In the genomic region with DNA sequence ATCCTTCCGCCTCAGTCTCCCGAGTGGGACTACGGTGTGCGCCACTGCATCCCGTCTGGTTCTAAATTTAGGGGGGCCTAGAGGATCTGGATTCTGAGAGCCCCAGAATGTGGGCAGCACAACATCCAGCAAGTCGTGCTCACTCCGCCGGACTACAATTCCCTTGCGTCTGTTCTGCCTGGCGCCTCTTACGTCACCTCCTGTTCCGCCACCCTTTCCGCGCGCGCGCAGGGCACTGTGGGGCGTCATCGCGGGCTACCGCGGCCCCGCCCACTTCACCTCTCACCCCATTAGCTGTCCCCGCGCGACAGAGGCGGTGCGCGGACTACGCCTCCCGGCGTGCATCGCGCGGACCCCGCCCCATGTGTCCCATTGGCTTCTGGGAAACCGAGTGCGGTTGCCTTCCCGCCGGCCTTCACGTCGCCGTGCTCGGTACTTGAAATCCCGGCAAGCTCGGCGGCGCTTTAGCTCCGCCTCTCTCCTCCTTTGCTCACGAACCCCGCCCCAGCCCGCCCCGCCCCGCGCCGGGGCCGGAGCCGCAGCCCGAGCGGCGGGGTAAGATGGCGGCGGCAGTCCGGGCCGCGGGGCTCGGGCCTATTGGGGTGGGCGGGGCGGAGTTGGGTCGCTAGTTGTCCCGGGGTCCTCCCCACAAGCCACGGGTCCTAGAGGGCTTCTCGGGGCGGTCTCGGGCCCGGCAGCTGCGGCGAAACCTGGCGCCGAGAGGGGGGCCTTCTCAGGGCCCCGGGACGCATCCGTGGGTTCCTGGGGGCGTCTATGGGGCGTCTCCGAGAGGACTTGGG, we compare ENCODE assay signal across 1 cellular context.
A peak's percentile ranks its signal among the peaks of the same experiment; 100 is the strongest.
TF ChIP-seq lines count a peak whose summit lies in the region.

A gene with protein sequence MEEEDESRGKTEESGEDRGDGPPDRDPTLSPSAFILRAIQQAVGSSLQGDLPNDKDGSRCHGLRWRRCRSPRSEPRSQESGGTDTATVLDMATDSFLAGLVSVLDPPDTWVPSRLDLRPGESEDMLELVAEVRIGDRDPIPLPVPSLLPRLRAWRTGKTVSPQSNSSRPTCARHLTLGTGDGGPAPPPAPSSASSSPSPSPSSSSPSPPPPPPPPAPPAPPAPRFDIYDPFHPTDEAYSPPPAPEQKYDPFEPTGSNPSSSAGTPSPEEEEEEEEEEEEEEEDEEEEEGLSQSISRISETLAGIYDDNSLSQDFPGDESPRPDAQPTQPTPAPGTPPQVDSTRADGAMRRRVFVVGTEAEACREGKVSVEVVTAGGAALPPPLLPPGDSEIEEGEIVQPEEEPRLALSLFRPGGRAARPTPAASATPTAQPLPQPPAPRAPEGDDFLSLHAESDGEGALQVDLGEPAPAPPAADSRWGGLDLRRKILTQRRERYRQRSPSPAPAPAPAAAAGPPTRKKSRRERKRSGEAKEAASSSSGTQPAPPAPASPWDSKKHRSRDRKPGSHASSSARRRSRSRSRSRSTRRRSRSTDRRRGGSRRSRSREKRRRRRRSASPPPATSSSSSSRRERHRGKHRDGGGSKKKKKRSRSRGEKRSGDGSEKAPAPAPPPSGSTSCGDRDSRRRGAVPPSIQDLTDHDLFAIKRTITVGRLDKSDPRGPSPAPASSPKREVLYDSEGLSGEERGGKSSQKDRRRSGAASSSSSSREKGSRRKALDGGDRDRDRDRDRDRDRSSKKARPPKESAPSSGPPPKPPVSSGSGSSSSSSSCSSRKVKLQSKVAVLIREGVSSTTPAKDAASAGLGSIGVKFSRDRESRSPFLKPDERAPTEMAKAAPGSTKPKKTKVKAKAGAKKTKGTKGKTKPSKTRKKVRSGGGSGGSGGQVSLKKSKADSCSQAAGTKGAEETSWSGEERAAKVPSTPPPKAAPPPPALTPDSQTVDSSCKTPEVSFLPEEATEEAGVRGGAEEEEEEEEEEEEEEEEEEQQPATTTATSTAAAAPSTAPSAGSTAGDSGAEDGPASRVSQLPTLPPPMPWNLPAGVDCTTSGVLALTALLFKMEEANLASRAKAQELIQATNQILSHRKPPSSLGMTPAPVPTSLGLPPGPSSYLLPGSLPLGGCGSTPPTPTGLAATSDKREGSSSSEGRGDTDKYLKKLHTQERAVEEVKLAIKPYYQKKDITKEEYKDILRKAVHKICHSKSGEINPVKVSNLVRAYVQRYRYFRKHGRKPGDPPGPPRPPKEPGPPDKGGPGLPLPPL (plus strand): TSS at position 522 of the 800 bp plus-strand sequence. CDS start 2,818 bp downstream, outside the sequence.

TF ChIP-seq in SK-N-SH, 30 proteins besides CTCF, POLR2A, EP300 and RAD21 (continued from another document):
- TF ChIP-seq, protein P1, sequence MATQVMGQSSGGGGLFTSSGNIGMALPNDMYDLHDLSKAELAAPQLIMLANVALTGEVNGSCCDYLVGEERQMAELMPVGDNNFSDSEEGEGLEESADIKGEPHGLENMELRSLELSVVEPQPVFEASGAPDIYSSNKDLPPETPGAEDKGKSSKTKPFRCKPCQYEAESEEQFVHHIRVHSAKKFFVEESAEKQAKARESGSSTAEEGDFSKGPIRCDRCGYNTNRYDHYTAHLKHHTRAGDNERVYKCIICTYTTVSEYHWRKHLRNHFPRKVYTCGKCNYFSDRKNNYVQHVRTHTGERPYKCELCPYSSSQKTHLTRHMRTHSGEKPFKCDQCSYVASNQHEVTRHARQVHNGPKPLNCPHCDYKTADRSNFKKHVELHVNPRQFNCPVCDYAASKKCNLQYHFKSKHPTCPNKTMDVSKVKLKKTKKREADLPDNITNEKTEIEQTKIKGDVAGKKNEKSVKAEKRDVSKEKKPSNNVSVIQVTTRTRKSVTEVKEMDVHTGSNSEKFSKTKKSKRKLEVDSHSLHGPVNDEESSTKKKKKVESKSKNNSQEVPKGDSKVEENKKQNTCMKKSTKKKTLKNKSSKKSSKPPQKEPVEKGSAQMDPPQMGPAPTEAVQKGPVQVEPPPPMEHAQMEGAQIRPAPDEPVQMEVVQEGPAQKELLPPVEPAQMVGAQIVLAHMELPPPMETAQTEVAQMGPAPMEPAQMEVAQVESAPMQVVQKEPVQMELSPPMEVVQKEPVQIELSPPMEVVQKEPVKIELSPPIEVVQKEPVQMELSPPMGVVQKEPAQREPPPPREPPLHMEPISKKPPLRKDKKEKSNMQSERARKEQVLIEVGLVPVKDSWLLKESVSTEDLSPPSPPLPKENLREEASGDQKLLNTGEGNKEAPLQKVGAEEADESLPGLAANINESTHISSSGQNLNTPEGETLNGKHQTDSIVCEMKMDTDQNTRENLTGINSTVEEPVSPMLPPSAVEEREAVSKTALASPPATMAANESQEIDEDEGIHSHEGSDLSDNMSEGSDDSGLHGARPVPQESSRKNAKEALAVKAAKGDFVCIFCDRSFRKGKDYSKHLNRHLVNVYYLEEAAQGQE (IDR thresholded peaks at IDR 0.05; ENCODE audit: low read depth, low read length): no peak
- peak; percentile 62 for TF ChIP-seq ELF1 (IDR thresholded peaks at IDR 0.05)
- 0 out of 2 replicates have a peak, but pooled peaks have one; percentile 20 for TF ChIP-seq IRF3 (IDR thresholded peaks at IDR 0.05; ENCODE audit: low read depth, low read length)
- no peak for TF ChIP-seq JUND (IDR thresholded peaks at IDR 0.05)
- TF ChIP-seq, protein P2, sequence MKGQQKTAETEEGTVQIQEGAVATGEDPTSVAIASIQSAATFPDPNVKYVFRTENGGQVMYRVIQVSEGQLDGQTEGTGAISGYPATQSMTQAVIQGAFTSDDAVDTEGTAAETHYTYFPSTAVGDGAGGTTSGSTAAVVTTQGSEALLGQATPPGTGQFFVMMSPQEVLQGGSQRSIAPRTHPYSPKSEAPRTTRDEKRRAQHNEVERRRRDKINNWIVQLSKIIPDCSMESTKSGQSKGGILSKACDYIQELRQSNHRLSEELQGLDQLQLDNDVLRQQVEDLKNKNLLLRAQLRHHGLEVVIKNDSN (IDR thresholded peaks at IDR 0.05; ENCODE audit: borderline replicate concordance, low read depth): peak; percentile 58; the same call in 1 of the 2 replicates
